In the genomic region with DNA sequence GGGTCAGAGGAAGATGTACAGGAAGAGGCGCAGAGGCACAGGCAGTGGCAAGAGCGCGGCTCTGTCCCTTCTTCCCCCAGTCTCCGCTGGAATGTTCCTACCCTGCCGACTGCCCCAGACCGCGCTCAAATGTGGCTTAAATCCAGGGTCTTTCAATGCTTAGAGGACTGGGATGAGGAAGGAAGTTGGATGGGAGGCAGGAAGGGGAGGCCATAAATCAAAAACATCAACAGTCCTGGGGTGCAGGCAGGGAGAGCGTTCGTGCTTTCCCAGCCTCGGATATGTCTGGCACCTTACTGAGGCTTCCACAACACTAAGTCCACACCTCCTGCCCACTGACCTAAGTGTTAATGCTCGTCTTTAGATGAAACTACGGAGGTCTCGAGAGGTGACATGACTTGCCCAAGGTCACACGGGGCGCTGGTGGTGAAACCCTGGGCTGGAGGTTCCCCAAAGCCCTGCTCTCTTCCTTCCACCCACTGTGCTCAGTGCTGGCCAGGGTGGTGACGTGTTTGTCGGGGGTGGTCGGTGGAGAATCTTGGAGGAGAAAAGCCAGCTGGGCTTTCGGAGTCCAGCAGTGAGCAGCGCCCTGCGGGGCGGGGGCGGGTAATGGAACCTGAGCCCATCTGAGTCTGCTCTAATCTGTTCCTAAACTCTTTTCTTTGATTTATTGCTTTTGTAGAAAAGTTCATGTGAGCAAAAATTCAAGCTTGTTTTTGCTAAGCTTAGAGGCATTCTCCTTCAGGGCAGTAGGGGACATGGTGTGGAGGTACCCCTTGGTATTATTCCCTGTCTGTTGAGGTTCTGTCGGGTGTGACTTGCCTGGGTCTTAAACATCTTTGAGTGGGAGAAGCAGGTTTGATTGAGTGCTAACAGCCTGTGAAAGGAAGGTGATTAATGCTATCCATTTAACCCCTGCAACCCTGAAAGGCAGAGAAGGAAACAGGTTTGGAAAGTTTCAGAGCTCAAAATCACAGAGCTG, we compare ENCODE assay signal across 9 cellular contexts. TPM values are rescaled to one million over a fixed set of nuclear protein-coding genes. Genes with fewer than 3 reads are reported as not detected.
DNase-seq lines count a peak whose midpoint lies in the region; ATAC-seq and TF ChIP-seq lines count a peak whose summit lies in the region.
"Had no signal": no experiment of that assay in that cellular context is flagged by ENCODE, and none has a peak within 500 bp of the region (broad histone marks: within the 10 kb centered on the region; RNA-seq: fewer than 3 reads in every experiment).

No MANE protein-coding gene starts in this region.

- dilution Hi-C loops in mammary epithelial cell (cut with HindIII; ENCODE audit: low sequenced_read_pairs) = no loop called here

- H3K9me3 Mint-ChIP-seq in stimulated activated memory B cell treated with anti-CD40 and anti-IgM and Interleukin-4, amounts not matched to agents 10 μg/mL and 1 μg/mL and 100 μg/mL, for 72 hours = no peaks in the 10 kb centered on the region

- TSS peak; percentile 70 for BruUV-seq in mammary epithelial cell (replicated peaks; lab: Mats Ljungman, UMichigan)

- H3K4me1 ChIP-seq in HUES64 (ENCODE audit: insufficient read depth, low read length) = peaks cover 11% of the 10 kb centered on the region
- H3K4me1 ChIP-seq in mammary epithelial cell (ENCODE audit: insufficient read depth, low read length) = peaks cover 10% of the 10 kb centered on the region

- H3K36me3 ChIP-seq in HUES64 (ENCODE audit: insufficient read depth, low read length) = no peaks in the 10 kb centered on the region
- peaks cover 18% of the 10 kb centered on the region for H3K36me3 ChIP-seq in mammary epithelial cell (ENCODE audit: insufficient read depth, low read length)

- H3K27me3 Mint-ChIP-seq in stimulated activated memory B cell treated with anti-CD40 and anti-IgM and Interleukin-4, amounts not matched to agents 10 μg/mL and 1 μg/mL and 100 μg/mL, for 72 hours = peaks cover 75% of the 10 kb centered on the region

- in situ Hi-C loops in mammary epithelial cell (cut with MboI; ENCODE audit: low sequenced_read_pairs in 2 of 2) = no loop called here

- H3K9ac ChIP-seq in HUES64 (ENCODE audit: low read depth, low read length) (no peak overlapping the region), mammary epithelial cell (ENCODE audit: insufficient read depth, low read length) (peak overlapping the region; percentile 98)

- no peak overlapping the region for H3K4me3 Mint-ChIP-seq in stimulated activated memory B cell treated with anti-CD40 and anti-IgM and Interleukin-4, amounts not matched to agents 10 μg/mL and 1 μg/mL and 100 μg/mL, for 72 hours

- H3K4me2 ChIP-seq in mammary epithelial cell (ENCODE audit: insufficient read depth, low read depth, low read length) = peak overlapping the region; percentile 82

- no peak for DNase-seq in mammary epithelial cell
- DNase-seq in kidney glomerular epithelial cell (lab: John Stamatoyannopoulos, UW) = peak; percentile 26
- DNase-seq in effector CD4-positive, alpha-beta T cell = no peak
- no peak for DNase-seq in medulla oblongata (ENCODE audit: extremely low spot score)

- H3K27ac Mint-ChIP-seq in stimulated activated memory B cell treated with anti-CD40 and anti-IgM and Interleukin-4, amounts not matched to agents 10 μg/mL and 1 μg/mL and 100 μg/mL, for 72 hours = no peak overlapping the region

- H3K27me3 ChIP-seq in HUES64 (ENCODE audit: insufficient read depth, low read length) (no peaks in the 10 kb centered on the region), mammary epithelial cell (ENCODE audit: insufficient read depth, low read length) (no peaks in the 10 kb centered on the region)

- H4K20me1 ChIP-seq in mammary epithelial cell (ENCODE audit: insufficient read depth, low read length) = no peaks in the 10 kb centered on the region

- ATAC-seq in stimulated activated memory B cell treated with anti-CD40 and anti-IgM and Interleukin-4, amounts not matched to agents 10 μg/mL and 1 μg/mL and 100 μg/mL, for 72 hours = peak; percentile 31
- ATAC-seq in HG03520 (IDR thresholded peaks at IDR 0.05; ENCODE audit: unreplicated experiment) (no peak), HG03521 (IDR thresholded peaks at IDR 0.05; ENCODE audit: unreplicated experiment) (no peak)

- 31% methylated on average over 24 of the region's 24 CpGs for WGBS in HUES64
- 3% methylated on average over 20 of the region's 24 CpGs for WGBS in mammary epithelial cell (ENCODE audit: low coverage, missing lambda C conversion rate)

- no peaks in the 10 kb centered on the region for H3K36me3 Mint-ChIP-seq in stimulated activated memory B cell treated with anti-CD40 and anti-IgM and Interleukin-4, amounts not matched to agents 10 μg/mL and 1 μg/mL and 100 μg/mL, for 72 hours

- peak overlapping the region; percentile 43 for H2AFZ ChIP-seq in mammary epithelial cell (ENCODE audit: low read depth, low read length)

- H3K4me1 Mint-ChIP-seq in stimulated activated memory B cell treated with anti-CD40 and anti-IgM and Interleukin-4, amounts not matched to agents 10 μg/mL and 1 μg/mL and 100 μg/mL, for 72 hours = peaks cover 9% of the 10 kb centered on the region

- H3K4me3 ChIP-seq in HUES64 (ENCODE audit: low read length) (peak overlapping the region; percentile 41), mammary epithelial cell (replicated peaks in 1 of 3; ENCODE audit: insufficient read depth in 1 of 3, low read depth in 2 of 3, low read length in 3 of 3) (peak overlapping the region; percentile 67 to 85 (median 69))

- CTCF ChIA-PET in mammary epithelial cell (lab: Charles Lee; ENCODE audit: low non-redundant PET) = interaction anchor here (1.6 kb wide), 1 partner anchor 14 kb away, joined by 11 read pairs; no protein-coding TSS in a partner anchor

- intact Hi-C loops in mammary epithelial cell (cut with micrococcal nuclease) = loop anchor here (1.0 kb wide), 1 partner anchor 44 kb away; a partner anchor contains a TSS

- no peak for TF ChIP-seq CTCF in mammary epithelial cell (conservative IDR thresholded peaks at IDR 0.05 in 1 of 2, IDR thresholded peaks at IDR 0.05 in 1 of 2; ENCODE audit: extremely low read depth in 1 of 2, insufficient read depth in 1 of 2, low read depth in 1 of 2, low read length in 2 of 2)

- H3K79me2 ChIP-seq in mammary epithelial cell (ENCODE audit: insufficient read depth, low read length) = peaks cover 57% of the 10 kb centered on the region

- H3K9me3 ChIP-seq in HUES64 (ENCODE audit: insufficient read depth, low read depth, low read length) (no peaks in the 10 kb centered on the region), mammary epithelial cell (replicated peaks; ENCODE audit: insufficient read depth, low read length) (no peaks in the 10 kb centered on the region)

- H3K27ac ChIP-seq in HUES64 (ENCODE audit: low read depth, low read length) (no peak overlapping the region), mammary epithelial cell (ENCODE audit: insufficient read depth, low read depth, low read length) (peak overlapping the region; percentile 92)

RNA-seq across cellular contexts. Expression of a gene that starts 0.7 kb away (rescaled TPM):
- polyA plus RNA-seq in HUES64 (2013, experiment 1 of 2) = 15.9 TPM
- polyA plus RNA-seq in HUES64 (2013, experiment 2 of 2) = 19.8 TPM
- 10 to 100 TPM in 1 of 2 donors, 1 to 10 TPM in 1; 2.8 to 91.5 TPM for total RNA-seq in mammary epithelial cell
- polyA plus RNA-seq in mammary epithelial cell = 371 TPM
- 543 TPM for polyA minus RNA-seq in mammary epithelial cell
- total RNA-seq: T-helper 1 cell treated with Interleukin-12 subunit alpha and Interleukin-12 subunit beta and Interleukin-4 antibody, amounts not matched to agents 30 ng/mL and 1 ng/mL, for 36 hours had no signal

RNA-seq across cellular contexts. Expression of a gene that starts 37.2 kb away (rescaled TPM):
- polyA plus RNA-seq in HUES64 (2013, experiment 1 of 2) = 0.95 TPM
- 1.3 TPM for polyA plus RNA-seq in HUES64 (2013, experiment 2 of 2)
- under 1 TPM in 1 of 2 donors, not detected in 1; 0.49 TPM for total RNA-seq in mammary epithelial cell
- polyA plus RNA-seq in mammary epithelial cell = 0.28 TPM
- not detected for polyA minus RNA-seq in mammary epithelial cell
- total RNA-seq: T-helper 1 cell treated with Interleukin-12 subunit alpha and Interleukin-12 subunit beta and Interleukin-4 antibody, amounts not matched to agents 30 ng/mL and 1 ng/mL, for 36 hours had no signal

RNA-seq across cellular contexts. Expression of a gene that starts 43.6 kb away (rescaled TPM):
- polyA plus RNA-seq in HUES64 (2013, experiment 1 of 2) = 20.5 TPM
- polyA plus RNA-seq in HUES64 (2013, experiment 2 of 2) = 20.7 TPM
- 10 to 100 TPM; 57.2 to 90.0 TPM for total RNA-seq in mammary epithelial cell
- 55.6 TPM for polyA plus RNA-seq in mammary epithelial cell
- 23.6 TPM for polyA minus RNA-seq in mammary epithelial cell
